8 cellular contexts compared by ENCODE assay signal in genomic region chr3:51385621-51386091, GRCh38. TPM values are rescaled to one million over a fixed set of nuclear protein-coding genes. Genes with fewer than 3 reads are reported as not detected.
DNase-seq lines count a peak whose midpoint lies in the region; ATAC-seq, FAIRE-seq and TF ChIP-seq lines count a peak whose summit lies in the region.

No MANE protein-coding gene starts in this region.

- peak overlapping the region; percentile 8 for H2AFZ ChIP-seq in keratinocyte (ENCODE audit: control insufficient read depth, low read length)

- POLR2A ChIA-PET in activated CD4-positive, alpha-beta T cell treated with anti-CD3 and anti-CD28 coated beads, Interleukin-2, amount 10 ng/mL, durations not matched to agents 7 days and 5 days (lab: Charles Lee): interaction anchor here (0.8 kb wide), 1 partner anchor 817 kb away, joined by 3 read pairs; the partner anchor contains the start of gene HEMK1

- CTCF ChIA-PET in activated CD4-positive, alpha-beta T cell treated with anti-CD3 and anti-CD28 coated beads, Interleukin-2, amount 10 ng/mL, durations not matched to agents 7 days and 5 days (lab: Charles Lee): interaction anchor here (0.6 to 1.7 kb wide), 9 partner anchors 10 to 770 kb away, joined by 3 to 9 read pairs (median 3); partner anchors contain the start of genes DCAF1 and MAPKAPK3

- H3K27ac Mint-ChIP-seq in activated CD4-positive, alpha-beta T cell treated with anti-CD3 and anti-CD28 coated beads, Interleukin-2, amount 10 ng/mL, durations not matched to agents 7 days and 5 days: peak overlapping the region; percentile 100
- H3K27ac Mint-ChIP-seq in activated naive CD8-positive, alpha-beta T cell: peak overlapping the region; percentile 97

- peaks cover 58% of the 10 kb centered on the region for H3K4me1 Mint-ChIP-seq in activated CD4-positive, alpha-beta T cell treated with anti-CD3 and anti-CD28 coated beads, Interleukin-2, amount 10 ng/mL, durations not matched to agents 7 days and 5 days
- peaks cover 50% of the 10 kb centered on the region for H3K4me1 Mint-ChIP-seq in activated naive CD8-positive, alpha-beta T cell (ENCODE audit: low read depth)

- H3K4me1 ChIP-seq in keratinocyte (ENCODE audit: control insufficient read depth, extremely low read depth, insufficient read depth, low read length): peaks cover 44% of the 10 kb centered on the region

- H3K4me2 ChIP-seq in keratinocyte (ENCODE audit: control insufficient read depth, extremely low read depth, insufficient read depth, low read depth, low read length): peak overlapping the region; percentile 67

- dilution Hi-C loops in keratinocyte (cut with MboI; ENCODE audit: extremely low pct_ligation_motif_present, low sequenced_read_pairs): loop anchor here (25.0 kb wide), 1 partner anchor 773 kb away; the partner anchor contains the start of genes CISH and MAPKAPK3

- no peak for TF ChIP-seq CTCF in keratinocyte (optimal IDR thresholded peaks at IDR 0.05 in 1 of 3, IDR thresholded peaks at IDR 0.05 in 1 of 3, conservative IDR thresholded peaks at IDR 0.05 in 1 of 3; ENCODE audit: extremely low read depth in 1 of 3, insufficient read depth in 2 of 3, low read length in 3 of 3)

- H3K79me2 ChIP-seq in keratinocyte (ENCODE audit: control insufficient read depth, insufficient read depth, low read length): peaks cover 41% of the 10 kb centered on the region

- H3K27ac ChIP-seq in keratinocyte (ENCODE audit: control insufficient read depth, insufficient read depth, low read length) (peak overlapping the region; percentile 71), substantia nigra (ENCODE audit: low read depth, low read length, poor library complexity, severe bottlenecking) (peak overlapping the region; percentile 88)

- no peaks in the 10 kb centered on the region for H3K27me3 ChIP-seq in keratinocyte (ENCODE audit: control insufficient read depth, extremely low read depth, insufficient read depth, low read length)

- no peaks in the 10 kb centered on the region for H3K9me1 ChIP-seq in keratinocyte (ENCODE audit: control insufficient read depth, extremely low read depth, insufficient read depth, low read length)

- peak overlapping the region; percentile 97 for H3K9ac ChIP-seq in keratinocyte (ENCODE audit: control insufficient read depth, extremely low read depth, insufficient read depth, low read length)

- no peak for FAIRE-seq in keratinocyte (lab: Jason Lieb, UNC)

- H3K9me3 ChIP-seq in keratinocyte (ENCODE audit: control insufficient read depth, low read depth, low read length): no peaks in the 10 kb centered on the region

- H3K36me3 Mint-ChIP-seq in activated CD4-positive, alpha-beta T cell treated with anti-CD3 and anti-CD28 coated beads, Interleukin-2, amount 10 ng/mL, durations not matched to agents 7 days and 5 days (ENCODE audit: low read depth): peaks cover 46% of the 10 kb centered on the region
- peaks cover 12% of the 10 kb centered on the region for H3K36me3 Mint-ChIP-seq in activated naive CD8-positive, alpha-beta T cell

- peak overlapping the region; percentile 72 to 84 (median 72) for H3K4me3 ChIP-seq in keratinocyte (ENCODE audit: control insufficient read depth in 2 of 3, extremely low read depth in 1 of 3, insufficient read depth in 2 of 3, low read depth in 1 of 3, low read length in 3 of 3)

- peaks cover 19 to 35% of the 10 kb centered on the region in 2 experiments for H3K36me3 ChIP-seq in keratinocyte (ENCODE audit: control insufficient read depth in 2 of 2, extremely low read depth in 1 of 2, insufficient read depth in 2 of 2, low read length in 2 of 2)

- H3K27me3 Mint-ChIP-seq in activated CD4-positive, alpha-beta T cell treated with anti-CD3 and anti-CD28 coated beads, Interleukin-2, amount 10 ng/mL, durations not matched to agents 7 days and 5 days: no peaks in the 10 kb centered on the region
- no peaks in the 10 kb centered on the region for H3K27me3 Mint-ChIP-seq in activated naive CD8-positive, alpha-beta T cell

- peaks cover 18% of the 10 kb centered on the region for H4K20me1 ChIP-seq in keratinocyte (ENCODE audit: control insufficient read depth, extremely low read depth, insufficient read depth, low read length)

- no peak for DNase-seq in activated CD4-positive, alpha-beta T cell treated with anti-CD3 and anti-CD28 coated beads, Interleukin-2, amount 10 ng/mL, durations not matched to agents 7 days and 5 days
- no peak for DNase-seq in activated CD4-positive, alpha-beta T cell treated with anti-CD3 and anti-CD28 coated beads for 48 hours
- DNase-seq in keratinocyte (ENCODE audit: low read depth, low spot score) (no peak), substantia nigra (lab: John Stamatoyannopoulos, UW) (peak in 2 of 49 donors; percentile 24 to 35), NCI-H1694 treated with DMSO at 0.1 percent for 48 hours (lab: John Stamatoyannopoulos, UW) (no peak)
- DNase-seq in stimulated activated CD4-positive, alpha-beta T cell treated with anti-CD3 and anti-CD28 coated beads, Interleukin-4, amount 100 ng/mL, for 1 hour: no peak

- H3K4me3 Mint-ChIP-seq in activated CD4-positive, alpha-beta T cell treated with anti-CD3 and anti-CD28 coated beads, Interleukin-2, amount 10 ng/mL, durations not matched to agents 7 days and 5 days: peak overlapping the region; percentile 100
- H3K4me3 Mint-ChIP-seq in activated naive CD8-positive, alpha-beta T cell: peak overlapping the region; percentile 99

- ATAC-seq in HG03460 (IDR thresholded peaks at IDR 0.05; ENCODE audit: unreplicated experiment): no peak

- no peaks in the 10 kb centered on the region for H3K9me3 Mint-ChIP-seq in activated CD4-positive, alpha-beta T cell treated with anti-CD3 and anti-CD28 coated beads, Interleukin-2, amount 10 ng/mL, durations not matched to agents 7 days and 5 days
- no peaks in the 10 kb centered on the region for H3K9me3 Mint-ChIP-seq in activated naive CD8-positive, alpha-beta T cell (ENCODE audit: low read depth)

RNA-seq across cellular contexts. Expression of gene MANF, which starts 0.6 kb away (rescaled TPM):
- total RNA-seq in activated CD4-positive, alpha-beta T cell treated with anti-CD3 and anti-CD28 coated beads, Interleukin-2, amount 10 ng/mL, durations not matched to agents 7 days and 5 days: 100 to 1,000 TPM; 107 to 131 TPM
- 71.1 to 156 TPM (median 143 TPM) in 3 replicates for polyA plus RNA-seq in keratinocyte
- polyA plus RNA-seq in keratinocyte (2011; ENCODE audit: low read depth): 252 TPM
- polyA plus RNA-seq in keratinocyte (2011; cell fraction: cytosol; rRNA removed): 130 and 172 TPM in 2 replicates
- polyA plus RNA-seq in keratinocyte (2011; cell fraction: nucleus; rRNA removed): 119 and 134 TPM in 2 replicates
- polyA plus RNA-seq in keratinocyte (2012; ENCODE audit: low replicate concordance): 155 and 156 TPM in 2 replicates
- polyA minus RNA-seq in keratinocyte: 10.5 to 43.9 TPM (median 12.8 TPM) in 3 replicates
- 34.1 TPM for polyA minus RNA-seq in keratinocyte (2011; cell fraction: cytosol; rRNA and poly(A)+ RNA removed)
- 10.1 and 17.4 TPM in 2 replicates for polyA minus RNA-seq in keratinocyte (2011; cell fraction: nucleus; rRNA and poly(A)+ RNA removed)

RNA-seq across cellular contexts. Expression of gene RBM15B, which starts 5.4 kb away (rescaled TPM):
- 10 to 100 TPM; 29.0 to 29.8 TPM for total RNA-seq in activated CD4-positive, alpha-beta T cell treated with anti-CD3 and anti-CD28 coated beads, Interleukin-2, amount 10 ng/mL, durations not matched to agents 7 days and 5 days
- polyA plus RNA-seq in keratinocyte: 10.1 to 17.4 TPM (median 10.2 TPM) in 3 replicates
- 5.5 TPM for polyA plus RNA-seq in keratinocyte (2011; ENCODE audit: low read depth)
- 10.4 and 13.4 TPM in 2 replicates for polyA plus RNA-seq in keratinocyte (2011; cell fraction: cytosol; rRNA removed)
- 11.7 and 13.6 TPM in 2 replicates for polyA plus RNA-seq in keratinocyte (2011; cell fraction: nucleus; rRNA removed)
- polyA plus RNA-seq in keratinocyte (2012; ENCODE audit: low replicate concordance): 11.8 and 23.2 TPM in 2 replicates
- 14.2 to 32.1 TPM (median 15.0 TPM) in 3 replicates for polyA minus RNA-seq in keratinocyte
- 19.0 TPM for polyA minus RNA-seq in keratinocyte (2011; cell fraction: cytosol; rRNA and poly(A)+ RNA removed)
- 11.0 and 12.3 TPM in 2 replicates for polyA minus RNA-seq in keratinocyte (2011; cell fraction: nucleus; rRNA and poly(A)+ RNA removed)
